Comparison of ENCODE assay signal across 1 cellular context in genomic region chr15:63350178-63350621, GRCh38.
TF ChIP-seq lines count a peak whose summit lies in the region.

No MANE protein-coding gene starts in this region.

TF ChIP-seq in K562, 482 proteins besides CTCF, POLR2A, EP300 and RAD21 (continued from another document and continues in another):
- TF ChIP-seq ZKSCAN3 (CRISPR knock-in tag; IDR thresholded peaks at IDR 0.05) (no peak), HDAC2 (IDR thresholded peaks at IDR 0.05) (no peak), PHF8 (IDR thresholded peaks at IDR 0.05; ENCODE audit: borderline replicate concordance, low read length) (no peak), KLF6 (CRISPR knock-in tag; IDR thresholded peaks at IDR 0.05; ENCODE audit: borderline replicate concordance) (0 out of 2 replicates have a peak, but pooled peaks have one; percentile 6), BRD9 (IDR thresholded peaks at IDR 0.05; ENCODE audit: low read depth, partially characterized antibody) (no peak), HDAC3 (IDR thresholded peaks at IDR 0.05; ENCODE audit: borderline replicate concordance, partially characterized antibody) (no peak), SNAPC5 (CRISPR knock-in tag; IDR thresholded peaks at IDR 0.05) (no peak), PCBP1 (IDR thresholded peaks at IDR 0.05; ENCODE audit: low read depth, low read length, poor library complexity, severe bottlenecking) (no peak), TSHZ1 (CRISPR knock-in tag; IDR thresholded peaks at IDR 0.05) (no peak), ZNF518B (CRISPR knock-in tag; IDR thresholded peaks at IDR 0.05) (no peak), KHSRP (IDR thresholded peaks at IDR 0.05) (no peak), ARID3A (IDR thresholded peaks at IDR 0.05; ENCODE audit: borderline replicate concordance, low read depth, low read length) (no peak), SMARCA5 (IDR thresholded peaks at IDR 0.05) (no peak), ZNF347 (CRISPR knock-in tag; IDR thresholded peaks at IDR 0.05; ENCODE audit: low read depth) (no peak), ARID3B (CRISPR knock-in tag; IDR thresholded peaks at IDR 0.05; ENCODE audit: borderline replicate concordance) (no peak), ZNF707 (CRISPR knock-in tag; conservative IDR thresholded peaks at IDR 0.05) (no peak), NFYB (IDR thresholded peaks at IDR 0.05; ENCODE audit: extremely low read depth, insufficient read length) (no peak), PHB2 (IDR thresholded peaks at IDR 0.05; ENCODE audit: low read depth) (no peak), MBD1 (CRISPR knock-in tag; IDR thresholded peaks at IDR 0.05) (no peak), DNMT1 (IDR thresholded peaks at IDR 0.05) (no peak), PRMT5 (CRISPR knock-in tag; IDR thresholded peaks at IDR 0.05) (no peak), TRIM25 (IDR thresholded peaks at IDR 0.05; ENCODE audit: borderline replicate concordance) (no peak), OTX1 (CRISPR knock-in tag; IDR thresholded peaks at IDR 0.05) (no peak), HIVEP1 (CRISPR knock-in tag; IDR thresholded peaks at IDR 0.05) (0 out of 2 replicates have a peak, but pooled peaks have one; percentile 5), NONO (IDR thresholded peaks at IDR 0.05; ENCODE audit: low read depth in 2 of 2, low read length in 1 of 2) (no peak), FOXO4 (CRISPR knock-in tag; IDR thresholded peaks at IDR 0.05) (no peak), TCF7 (IDR thresholded peaks at IDR 0.05; ENCODE audit: borderline replicate concordance) (no peak), SMAD4 (CRISPR knock-in tag; conservative IDR thresholded peaks at IDR 0.05) (peak; percentile 26; the same call in 1 of the 2 replicates), FOSL1 (tag; conservative IDR thresholded peaks at IDR 0.05) (no peak), CHD2 (IDR thresholded peaks at IDR 0.05; ENCODE audit: low read depth, low read length) (no peak), TAL1 (IDR thresholded peaks at IDR 0.05) (no peak), ZNF444 (CRISPR knock-in tag; IDR thresholded peaks at IDR 0.05) (no peak), HNRNPL (IDR thresholded peaks at IDR 0.05; ENCODE audit: low read depth, low read length) (no peak), HNRNPH1 (optimal IDR thresholded peaks at IDR 0.05; ENCODE audit: low read depth, low read length) (no peak), IRF2 (CRISPR knock-in tag; IDR thresholded peaks at IDR 0.05) (no peak), PTRF (tag; IDR thresholded peaks at IDR 0.05) (no peak), TFAP4 (CRISPR knock-in tag; IDR thresholded peaks at IDR 0.05; ENCODE audit: borderline replicate concordance) (no peak), JUND (IDR thresholded peaks at IDR 0.05; ENCODE audit: borderline replicate concordance, low read depth, low read length) (no peak), JUND (tag; IDR thresholded peaks at IDR 0.05; ENCODE audit: borderline replicate concordance, low read depth, low read length) (no peak), SMAD3 (CRISPR knock-in tag; conservative IDR thresholded peaks at IDR 0.05) (0 out of 2 replicates have a peak, but pooled peaks have one; percentile 19), MAFF (IDR thresholded peaks at IDR 0.05; ENCODE audit: low read length) (no peak), PYGO2 (tag; IDR thresholded peaks at IDR 0.05) (no peak), GATAD2A (IDR thresholded peaks at IDR 0.05) (no peak), SP2 (IDR thresholded peaks at IDR 0.05; ENCODE audit: extremely low read depth, low read depth, low read length, poor library complexity, severe bottlenecking) (no peak), MED1 (CRISPR knock-in tag; IDR thresholded peaks at IDR 0.05; ENCODE audit: borderline replicate concordance) (no peak), E2F8 (IDR thresholded peaks at IDR 0.05; ENCODE audit: low read depth, partially characterized antibody) (no peak), C11orf30 (IDR thresholded peaks at IDR 0.05; ENCODE audit: low read depth) (no peak), ZNF274 (IDR thresholded peaks at IDR 0.05; ENCODE audit: borderline replicate concordance, low read depth, low read length) (no peak), KLF16 (IDR thresholded peaks at IDR 0.05) (no peak), MXI1 (IDR thresholded peaks at IDR 0.05; ENCODE audit: low read depth, low read length) (no peak), ZNF23 (CRISPR knock-in tag; IDR thresholded peaks at IDR 0.05) (no peak)
